Comparison of ENCODE assay signal across 1 cellular context in genomic region chr22:42269407-42270177, GRCh38.
TF ChIP-seq lines count a peak whose summit lies in the region.

No MANE protein-coding gene starts in this region.

TF ChIP-seq in K562, 482 proteins besides CTCF, POLR2A, EP300 and RAD21 (continued from another document and continues in another):
- no peak for TF ChIP-seq AFF1 (IDR thresholded peaks at IDR 0.05; ENCODE audit: low read depth in 1 of 2, partially characterized antibody in 2 of 2)
- no peak for TF ChIP-seq HSF4 (CRISPR knock-in tag; IDR thresholded peaks at IDR 0.05; ENCODE audit: borderline replicate concordance)
- no peak for TF ChIP-seq PHB2 (IDR thresholded peaks at IDR 0.05; ENCODE audit: low read depth)
- TF ChIP-seq NFIX (CRISPR knock-in tag; IDR thresholded peaks at IDR 0.05; ENCODE audit: low read depth), result no peak
- no peak for TF ChIP-seq ZNF668 (CRISPR knock-in tag; IDR thresholded peaks at IDR 0.05)
- no peak for TF ChIP-seq ZNF444 (CRISPR knock-in tag; IDR thresholded peaks at IDR 0.05)
- TF ChIP-seq FOXK1 (CRISPR knock-in tag; IDR thresholded peaks at IDR 0.05; ENCODE audit: borderline replicate concordance), result no peak
- TF ChIP-seq SLC30A9 (CRISPR knock-in tag; IDR thresholded peaks at IDR 0.05), result no peak
- no peak for TF ChIP-seq ZNF695 (CRISPR knock-in tag; IDR thresholded peaks at IDR 0.05)
- TF ChIP-seq, protein P1, sequence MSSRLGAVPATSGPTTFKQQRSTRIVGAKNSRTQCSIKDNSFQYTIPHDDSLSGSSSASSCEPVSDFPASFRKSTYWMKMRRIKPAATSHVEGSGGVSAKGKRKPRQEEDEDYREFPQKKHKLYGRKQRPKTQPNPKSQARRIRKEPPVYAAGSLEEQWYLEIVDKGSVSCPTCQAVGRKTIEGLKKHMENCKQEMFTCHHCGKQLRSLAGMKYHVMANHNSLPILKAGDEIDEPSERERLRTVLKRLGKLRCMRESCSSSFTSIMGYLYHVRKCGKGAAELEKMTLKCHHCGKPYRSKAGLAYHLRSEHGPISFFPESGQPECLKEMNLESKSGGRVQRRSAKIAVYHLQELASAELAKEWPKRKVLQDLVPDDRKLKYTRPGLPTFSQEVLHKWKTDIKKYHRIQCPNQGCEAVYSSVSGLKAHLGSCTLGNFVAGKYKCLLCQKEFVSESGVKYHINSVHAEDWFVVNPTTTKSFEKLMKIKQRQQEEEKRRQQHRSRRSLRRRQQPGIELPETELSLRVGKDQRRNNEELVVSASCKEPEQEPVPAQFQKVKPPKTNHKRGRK (tag; IDR thresholded peaks at IDR 0.05), result no peak
- no peak for TF ChIP-seq MECOM (CRISPR knock-in tag; IDR thresholded peaks at IDR 0.05)
- no peak for TF ChIP-seq SIN3B (IDR thresholded peaks at IDR 0.05; ENCODE audit: low read depth)
- no peak for TF ChIP-seq HOXB6 (CRISPR knock-in tag; IDR thresholded peaks at IDR 0.05; ENCODE audit: borderline replicate concordance)
- TF ChIP-seq CBX8 (IDR thresholded peaks at IDR 0.05; ENCODE audit: borderline replicate concordance, extremely low read depth, low read depth, low read length, poor library complexity, severe bottlenecking), result no peak
- TF ChIP-seq ZNF175 (CRISPR knock-in tag; IDR thresholded peaks at IDR 0.05; ENCODE audit: low read depth), result no peak
- TF ChIP-seq, protein P2, sequence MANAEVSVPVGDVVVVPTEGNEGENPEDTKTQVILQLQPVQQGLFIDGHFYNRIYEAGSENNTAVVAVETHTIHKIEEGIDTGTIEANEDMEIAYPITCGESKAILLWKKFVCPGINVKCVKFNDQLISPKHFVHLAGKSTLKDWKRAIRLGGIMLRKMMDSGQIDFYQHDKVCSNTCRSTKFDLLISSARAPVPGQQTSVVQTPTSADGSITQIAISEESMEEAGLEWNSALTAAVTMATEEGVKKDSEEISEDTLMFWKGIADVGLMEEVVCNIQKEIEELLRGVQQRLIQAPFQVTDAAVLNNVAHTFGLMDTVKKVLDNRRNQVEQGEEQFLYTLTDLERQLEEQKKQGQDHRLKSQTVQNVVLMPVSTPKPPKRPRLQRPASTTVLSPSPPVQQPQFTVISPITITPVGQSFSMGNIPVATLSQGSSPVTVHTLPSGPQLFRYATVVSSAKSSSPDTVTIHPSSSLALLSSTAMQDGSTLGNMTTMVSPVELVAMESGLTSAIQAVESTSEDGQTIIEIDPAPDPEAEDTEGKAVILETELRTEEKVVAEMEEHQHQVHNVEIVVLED (CRISPR knock-in tag; IDR thresholded peaks at IDR 0.05), result no peak
- TF ChIP-seq, protein P3, sequence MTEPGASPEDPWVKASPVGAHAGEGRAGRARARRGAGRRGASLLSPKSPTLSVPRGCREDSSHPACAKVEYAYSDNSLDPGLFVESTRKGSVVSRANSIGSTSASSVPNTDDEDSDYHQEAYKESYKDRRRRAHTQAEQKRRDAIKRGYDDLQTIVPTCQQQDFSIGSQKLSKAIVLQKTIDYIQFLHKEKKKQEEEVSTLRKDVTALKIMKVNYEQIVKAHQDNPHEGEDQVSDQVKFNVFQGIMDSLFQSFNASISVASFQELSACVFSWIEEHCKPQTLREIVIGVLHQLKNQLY (CRISPR knock-in tag; conservative IDR thresholded peaks at IDR 0.05), result no peak
- no peak for TF ChIP-seq ZNF589 (CRISPR knock-in tag; IDR thresholded peaks at IDR 0.05; ENCODE audit: low read depth)
- no peak for TF ChIP-seq U2AF2 (optimal IDR thresholded peaks at IDR 0.05; ENCODE audit: low read depth, low read length)
- no peak for TF ChIP-seq HDAC2 (IDR thresholded peaks at IDR 0.05)
- no peak for TF ChIP-seq DPF2 (IDR thresholded peaks at IDR 0.05)
- TF ChIP-seq FOXO4 (CRISPR knock-in tag; IDR thresholded peaks at IDR 0.05), result no peak
- TF ChIP-seq SIN3A (IDR thresholded peaks at IDR 0.05; ENCODE audit: borderline replicate concordance in 2 of 2, control insufficient read depth in 1 of 2, low read depth in 2 of 2, low read length in 2 of 2), result peak in 1 of 2 experiments; percentile 71; a peak in 2 of 4 replicates
- TF ChIP-seq ZFX (CRISPR knock-in tag; IDR thresholded peaks at IDR 0.05), result peak; percentile 49
- TF ChIP-seq SRSF3 (IDR thresholded peaks at IDR 0.05; ENCODE audit: insufficient read depth, low read length), result no peak
- peak; percentile 76 for TF ChIP-seq L3MBTL2 (IDR thresholded peaks at IDR 0.05)
- no peak for TF ChIP-seq ZNF76 (CRISPR knock-in tag; IDR thresholded peaks at IDR 0.05; ENCODE audit: borderline replicate concordance)
- no peak for TF ChIP-seq ZNF146 (CRISPR knock-in tag; IDR thresholded peaks at IDR 0.05; ENCODE audit: unreplicated experiment)
- TF ChIP-seq, protein P4, sequence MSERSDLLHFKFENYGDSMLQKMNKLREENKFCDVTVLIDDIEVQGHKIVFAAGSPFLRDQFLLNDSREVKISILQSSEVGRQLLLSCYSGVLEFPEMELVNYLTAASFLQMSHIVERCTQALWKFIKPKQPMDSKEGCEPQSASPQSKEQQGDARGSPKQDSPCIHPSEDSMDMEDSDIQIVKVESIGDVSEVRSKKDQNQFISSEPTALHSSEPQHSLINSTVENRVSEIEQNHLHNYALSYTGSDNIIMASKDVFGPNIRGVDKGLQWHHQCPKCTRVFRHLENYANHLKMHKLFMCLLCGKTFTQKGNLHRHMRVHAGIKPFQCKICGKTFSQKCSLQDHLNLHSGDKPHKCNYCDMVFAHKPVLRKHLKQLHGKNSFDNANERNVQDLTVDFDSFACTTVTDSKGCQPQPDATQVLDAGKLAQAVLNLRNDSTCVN (CRISPR knock-in tag; IDR thresholded peaks at IDR 0.05), result no peak
- TF ChIP-seq C11orf30 (IDR thresholded peaks at IDR 0.05; ENCODE audit: low read depth), result no peak
- TF ChIP-seq ZBTB8A (IDR thresholded peaks at IDR 0.05; ENCODE audit: partially characterized antibody), result no peak
- no peak for TF ChIP-seq ZSCAN32 (CRISPR knock-in tag; IDR thresholded peaks at IDR 0.05)
- no peak for TF ChIP-seq PCBP2 (IDR thresholded peaks at IDR 0.05; ENCODE audit: low read depth, low read length, poor library complexity, severe bottlenecking)
- TF ChIP-seq MGA (IDR thresholded peaks at IDR 0.05), result peak; percentile 44; the same call in 1 of the 2 replicates
- no peak for TF ChIP-seq HEY1 (CRISPR knock-in tag; IDR thresholded peaks at IDR 0.05; ENCODE audit: borderline replicate concordance)
- no peak for TF ChIP-seq ZNF57 (CRISPR knock-in tag; IDR thresholded peaks at IDR 0.05)
- TF ChIP-seq HLTF (IDR thresholded peaks at IDR 0.05), result no peak
- no peak for TF ChIP-seq ZNF324 (CRISPR knock-in tag; IDR thresholded peaks at IDR 0.05)
- peak; percentile 63; the same call in 1 of the 2 replicates for TF ChIP-seq ZEB2 (IDR thresholded peaks at IDR 0.05)
- TF ChIP-seq ZBTB7A (IDR thresholded peaks at IDR 0.05; ENCODE audit: borderline replicate concordance, control insufficient read depth, low read depth, low read length), result peak; percentile 48; the same call in 1 of the 2 replicates
- TF ChIP-seq MXI1 (IDR thresholded peaks at IDR 0.05; ENCODE audit: low read depth, low read length), result no peak
- no peak for TF ChIP-seq MTA2 (IDR thresholded peaks at IDR 0.05; ENCODE audit: low read depth)
- TF ChIP-seq FUS (optimal IDR thresholded peaks at IDR 0.05; ENCODE audit: low read depth, low read length), result peak; percentile 27
- no peak for TF ChIP-seq CBFA2T3 (IDR thresholded peaks at IDR 0.05)
